In genomic region chr12:124906606-124907261, GRCh38 we compare ENCODE assay signal across 2 cellular contexts.
A peak's percentile ranks its signal among the peaks of the same experiment; 100 is the strongest.
TF ChIP-seq lines count a peak whose summit lies in the region.

No MANE protein-coding gene starts in this region.

TF ChIP-seq in SK-N-SH, 30 proteins besides CTCF, POLR2A, EP300 and RAD21:
- TF ChIP-seq RCOR1 (IDR thresholded peaks at IDR 0.05; ENCODE audit: low read length), result peak; percentile 74
- no peak for TF ChIP-seq REST (IDR thresholded peaks at IDR 0.05; ENCODE audit: low read depth, low read length)
- TF ChIP-seq SIN3A (IDR thresholded peaks at IDR 0.05; ENCODE audit: borderline replicate concordance, low read depth, low read length), result peak; percentile 35; the same call in 1 of the 2 replicates
- TF ChIP-seq RFX5 (IDR thresholded peaks at IDR 0.05; ENCODE audit: low read length), result no peak
- peak; percentile 87 for TF ChIP-seq SMC3 (IDR thresholded peaks at IDR 0.05; ENCODE audit: low read depth, low read length)
- TF ChIP-seq GATA2 (CRISPR knock-in tag; IDR thresholded peaks at IDR 0.05), result no peak
- no peak for TF ChIP-seq JUND (IDR thresholded peaks at IDR 0.05)
- peak; percentile 14; the same call in 1 of the 2 replicates for TF ChIP-seq TCF12 (IDR thresholded peaks at IDR 0.05)
- TF ChIP-seq RXRA (IDR thresholded peaks at IDR 0.05; ENCODE audit: borderline replicate concordance, low read depth), result 0 out of 2 replicates have a peak, but pooled peaks have one; percentile 8
- TF ChIP-seq CHD2 (IDR thresholded peaks at IDR 0.05; ENCODE audit: low read length, partially characterized antibody), result peak; percentile 16
TF ChIP-seq in SK-N-SH: peak in this region for 6.

TF ChIP-seq in K562, 482 proteins besides CTCF, POLR2A, EP300 and RAD21 (continues in another document):
- TF ChIP-seq HDAC6 (IDR thresholded peaks at IDR 0.05; ENCODE audit: low read depth, low read length) (no peak), RAD51 (IDR thresholded peaks at IDR 0.05; ENCODE audit: borderline replicate concordance, low read depth) (no peak), ZBTB26 (CRISPR knock-in tag; IDR thresholded peaks at IDR 0.05) (no peak), U2AF1 (optimal IDR thresholded peaks at IDR 0.05; ENCODE audit: low read depth, low read length) (no peak), ZNF324 (CRISPR knock-in tag; IDR thresholded peaks at IDR 0.05) (no peak), ZNF212 (CRISPR knock-in tag; IDR thresholded peaks at IDR 0.05) (no peak), HMBOX1 (IDR thresholded peaks at IDR 0.05) (peak; percentile 59), ZBED1 (IDR thresholded peaks at IDR 0.05) (no peak), TGIF2 (CRISPR knock-in tag; IDR thresholded peaks at IDR 0.05) (no peak), POU5F1 (IDR thresholded peaks at IDR 0.05; ENCODE audit: borderline replicate concordance, low read depth, low read length, partially characterized antibody) (no peak), BHLHE40 (IDR thresholded peaks at IDR 0.05; ENCODE audit: low read length) (no peak), HES1 (IDR thresholded peaks at IDR 0.05; ENCODE audit: low read depth) (no peak), SRF (CRISPR knock-in tag; IDR thresholded peaks at IDR 0.05) (no peak), CXXC5 (CRISPR knock-in tag; IDR thresholded peaks at IDR 0.05) (no peak), ATF3 (IDR thresholded peaks at IDR 0.05) (no peak), ATF3 (CRISPR knock-in tag; conservative IDR thresholded peaks at IDR 0.05) (no peak; the same call in 1 of the 2 replicates), KAT7 (CRISPR knock-in tag; IDR thresholded peaks at IDR 0.05; ENCODE audit: borderline replicate concordance) (no peak), RBM22 (IDR thresholded peaks at IDR 0.05; ENCODE audit: low read depth, low read length, poor library complexity, severe bottlenecking) (no peak), LEF1 (IDR thresholded peaks at IDR 0.05) (no peak), MTA2 (IDR thresholded peaks at IDR 0.05; ENCODE audit: low read depth) (no peak), AFF4 (CRISPR knock-in tag; IDR thresholded peaks at IDR 0.05) (no peak), KDM4B (IDR thresholded peaks at IDR 0.05; ENCODE audit: borderline replicate concordance in 2 of 2, low read depth in 1 of 2) (no peak), GMEB1 (CRISPR knock-in tag; IDR thresholded peaks at IDR 0.05) (no peak), SLC30A9 (CRISPR knock-in tag; IDR thresholded peaks at IDR 0.05) (no peak), ZNF197 (CRISPR knock-in tag; IDR thresholded peaks at IDR 0.05; ENCODE audit: low read depth) (no peak), MIER1 (IDR thresholded peaks at IDR 0.05; ENCODE audit: low read depth) (no peak), MAZ (CRISPR knock-in tag; conservative IDR thresholded peaks at IDR 0.05 in 1 of 2, IDR thresholded peaks at IDR 0.05 in 1 of 2) (peak in 1 of 2 experiments; percentile 66; a peak in 2 of 4 replicates), SREBF2 (CRISPR knock-in tag; IDR thresholded peaks at IDR 0.05) (no peak), FOXK2 (conservative IDR thresholded peaks at IDR 0.05 in 1 of 2, IDR thresholded peaks at IDR 0.05 in 1 of 2; ENCODE audit: low read depth in 2 of 2) (peak; percentile 97 to 98), DMBX1 (CRISPR knock-in tag; IDR thresholded peaks at IDR 0.05; ENCODE audit: borderline replicate concordance) (no peak), ZFX (CRISPR knock-in tag; IDR thresholded peaks at IDR 0.05) (no peak), HMG20A (CRISPR knock-in tag; conservative IDR thresholded peaks at IDR 0.05) (no peak), ZNF586 (CRISPR knock-in tag; conservative IDR thresholded peaks at IDR 0.05) (no peak), TSC22D4 (tag; IDR thresholded peaks at IDR 0.05) (no peak), TCF7L2 (IDR thresholded peaks at IDR 0.05; ENCODE audit: low read depth, low read length) (no peak), ZNF23 (CRISPR knock-in tag; IDR thresholded peaks at IDR 0.05) (no peak), SNIP1 (IDR thresholded peaks at IDR 0.05; ENCODE audit: low read depth) (no peak), ZBTB33 (CRISPR knock-in tag; IDR thresholded peaks at IDR 0.05) (0 out of 2 replicates have a peak, but pooled peaks have one; percentile 18), HNRNPUL1 (IDR thresholded peaks at IDR 0.05; ENCODE audit: low read length) (no peak), ZNF407 (IDR thresholded peaks at IDR 0.05; ENCODE audit: low read depth) (no peak), ELF2 (CRISPR knock-in tag; IDR thresholded peaks at IDR 0.05) (peak; percentile 22; the same call in 1 of the 2 replicates)
